1 cellular context compared by ENCODE assay signal in the genomic region with DNA sequence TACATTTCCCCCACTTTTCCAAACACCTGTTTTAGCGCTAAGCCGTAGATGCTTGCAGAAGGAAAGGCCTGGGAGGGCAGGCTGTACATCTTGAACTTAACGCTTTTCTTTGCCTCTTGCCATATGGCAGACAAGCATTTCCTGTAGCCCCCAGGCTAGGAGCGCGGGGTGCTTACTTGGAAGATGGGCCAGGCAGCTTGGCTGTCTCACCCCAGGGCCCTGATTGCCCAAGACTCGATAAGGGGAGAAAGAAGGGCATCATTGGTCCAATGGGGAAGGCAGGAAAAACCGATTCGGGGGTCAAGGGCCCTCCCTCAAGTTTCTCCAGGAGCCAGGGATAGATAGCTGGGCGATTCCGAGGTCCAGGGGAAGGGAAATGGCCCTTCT.
TF ChIP-seq lines count a peak whose summit lies in the region.

No MANE protein-coding gene starts in this region.

TF ChIP-seq in H1, 55 proteins besides CTCF, POLR2A, EP300 and RAD21:
- TF ChIP-seq, protein P1, sequence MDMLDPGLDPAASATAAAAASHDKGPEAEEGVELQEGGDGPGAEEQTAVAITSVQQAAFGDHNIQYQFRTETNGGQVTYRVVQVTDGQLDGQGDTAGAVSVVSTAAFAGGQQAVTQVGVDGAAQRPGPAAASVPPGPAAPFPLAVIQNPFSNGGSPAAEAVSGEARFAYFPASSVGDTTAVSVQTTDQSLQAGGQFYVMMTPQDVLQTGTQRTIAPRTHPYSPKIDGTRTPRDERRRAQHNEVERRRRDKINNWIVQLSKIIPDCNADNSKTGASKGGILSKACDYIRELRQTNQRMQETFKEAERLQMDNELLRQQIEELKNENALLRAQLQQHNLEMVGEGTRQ (IDR thresholded peaks at IDR 0.05; ENCODE audit: low read length) = no peak
- TF ChIP-seq CBX8 (IDR thresholded peaks at IDR 0.05; ENCODE audit: borderline replicate concordance, low read depth, low read length) (peak; percentile 75; the same call in 1 of the 2 replicates), SP1 (IDR thresholded peaks at IDR 0.05; ENCODE audit: low read depth, low read length) (no peak), RNF2 (IDR thresholded peaks at IDR 0.05; ENCODE audit: borderline replicate concordance, low read depth, low read length, missing control alignments, poor library complexity, severe bottlenecking) (peak; percentile 16), EGR1 (IDR thresholded peaks at IDR 0.05; ENCODE audit: borderline replicate concordance, low read depth, low read length) (no peak), TCF12 (IDR thresholded peaks at IDR 0.05; ENCODE audit: low read depth, low read length) (0 out of 2 replicates have a peak, but pooled peaks have one; percentile 5), KDM4A (IDR thresholded peaks at IDR 0.05; ENCODE audit: low read depth, low read length, severe bottlenecking) (no peak), CHD2 (IDR thresholded peaks at IDR 0.05; ENCODE audit: low read length) (no peak)
